ENCODE assay signal across 1 cellular context in genomic region chr3:46986782-46987484, GRCh38.
TF ChIP-seq lines count a peak whose summit lies in the region.

No MANE protein-coding gene starts in this region.

TF ChIP-seq in SK-N-SH treated with all-trans-retinoic acid at 6 μM for 48 hours, 23 proteins besides CTCF, POLR2A, EP300 and RAD21 (continued from another document):
- TF ChIP-seq TSHZ2 (CRISPR knock-in tag; IDR thresholded peaks at IDR 0.05): no peak
